ENCODE assay signal across 8 cellular contexts in the genomic region with DNA sequence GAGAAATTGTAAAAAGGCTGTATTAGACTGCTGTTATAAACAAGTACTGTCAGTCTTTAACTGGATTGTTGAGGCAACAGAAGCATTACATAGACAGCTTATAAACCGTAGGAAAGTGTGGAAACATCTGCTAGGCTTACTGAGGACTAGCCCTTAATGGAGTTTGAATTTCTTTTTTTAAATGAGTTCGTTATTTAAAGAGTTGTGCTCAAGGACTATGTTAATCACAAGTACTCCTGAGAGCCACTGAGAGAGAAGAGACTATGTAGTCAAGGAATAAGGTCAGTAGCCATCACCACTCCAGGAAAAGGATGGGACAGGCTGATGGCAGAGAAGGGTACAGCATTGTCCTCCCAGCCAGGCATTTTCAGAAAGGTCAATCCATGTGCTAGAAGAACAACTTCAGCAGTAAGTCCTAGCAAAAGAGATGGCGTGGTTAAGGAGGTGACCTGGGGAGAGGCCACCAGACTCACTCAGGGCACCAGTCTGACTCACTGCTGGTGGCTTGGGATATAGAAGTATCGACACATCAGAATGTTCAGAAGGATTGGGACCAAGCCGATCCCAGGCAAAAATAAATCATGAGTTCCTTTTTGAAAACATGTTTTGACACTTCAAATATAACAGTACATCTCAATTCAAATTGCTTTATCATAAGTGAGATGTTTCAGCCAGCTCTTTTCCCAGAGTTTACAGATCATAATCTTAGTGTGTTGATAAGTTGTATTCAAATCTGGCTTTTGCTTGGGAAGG. TPM values are rescaled to one million over a fixed set of nuclear protein-coding genes. Genes with fewer than 3 reads are reported as not detected.
DNase-seq lines count a peak whose midpoint lies in the region; ATAC-seq, FAIRE-seq and TF ChIP-seq lines count a peak whose summit lies in the region.

No MANE protein-coding gene starts in this region.

- FAIRE-seq in GM12891 (lab: Jason Lieb, UNC): no peak

- TF ChIP-seq POLR2A in GM12891 (IDR thresholded peaks at IDR 0.05; ENCODE audit: low read depth, low read length): peak; percentile 86

- no peak overlapping the region for H3K4me3 ChIP-seq in fibroblast of mammary gland (ENCODE audit: control insufficient read depth, low read depth, low read length)

- ATAC-seq in GM18873 (IDR thresholded peaks at IDR 0.05; ENCODE audit: low FRiP score, unreplicated experiment) (no peak), HG03520 (IDR thresholded peaks at IDR 0.05; ENCODE audit: unreplicated experiment) (no peak), GM21360 (IDR thresholded peaks at IDR 0.05; ENCODE audit: unreplicated experiment) (no peak)

- DNase-seq in GM12891 (ENCODE audit: insufficient read length, low spot score): no peak
- DNase-seq in SW480 (ENCODE audit: low spot score): peak; percentile 50
- DNase-seq in fibroblast of mammary gland (ENCODE audit: low read depth): peak; percentile 42
- no peak for DNase-seq in pons (ENCODE audit: low spot score)

- peak overlapping the region; percentile 95 for H3K27ac ChIP-seq in 22Rv1

- TF ChIP-seq CTCF in 22Rv1 (IDR thresholded peaks at IDR 0.05): no peak
- no peak for TF ChIP-seq CTCF in fibroblast of mammary gland (conservative IDR thresholded peaks at IDR 0.05; ENCODE audit: control insufficient read depth, insufficient read depth, low read depth, low read length)

TF ChIP-seq in GM12891, 5 proteins besides CTCF, POLR2A, EP300 and RAD21:
- TF ChIP-seq SPI1 (IDR thresholded peaks at IDR 0.05; ENCODE audit: low read depth, low read length): no peak
- TF ChIP-seq PAX5 (IDR thresholded peaks at IDR 0.05; ENCODE audit: insufficient read depth, low read length, severe bottlenecking): no peak
- TF ChIP-seq TAF1 (IDR thresholded peaks at IDR 0.05; ENCODE audit: low read depth, low read length): no peak
- 0 out of 2 replicates have a peak, but pooled peaks have one; percentile 10 for TF ChIP-seq POU2F2 (IDR thresholded peaks at IDR 0.05; ENCODE audit: low read depth, low read length)
- TF ChIP-seq POLR2AphosphoS5 (IDR thresholded peaks at IDR 0.05; ENCODE audit: low read depth, low read length): peak; percentile 76; the same call in 1 of the 2 replicates

RNA-seq across cellular contexts. Expression of a gene that starts 6.4 kb away (rescaled TPM):
- polyA plus RNA-seq in GM12891 (2012; ENCODE audit: low read depth, missing spikeins): 5,998 TPM

RNA-seq across cellular contexts. Expression of a gene that starts 22.4 kb away (rescaled TPM):
- 3.7 TPM for polyA plus RNA-seq in GM12891 (2012; ENCODE audit: low read depth, missing spikeins)

Comparison
In these comparisons a context has a peak if more than half of its experiments do, and no peak if none do; other contexts are left out.
1. DNase-seq: peak in SW480 (single experiment) and fibroblast of mammary gland (single experiment); none in GM12891 (single experiment) and pons (single experiment).